In genomic region chr3:194836676-194837075, GRCh38 we compare ENCODE assay signal across 27 cellular contexts.
"Had no signal": no experiment of that assay in that cellular context is flagged by ENCODE, and none has a peak within 500 bp of the region (broad histone marks: within the 10 kb centered on the region; RNA-seq: fewer than 3 reads in every experiment).

No MANE protein-coding gene starts in this region.

- H3K36me3 Mint-ChIP-seq: mesothelial cell of epicardium; naive thymus-derived CD4-positive, alpha-beta T cell; neural progenitor cell; stimulated activated naive B cell treated with anti-CD40 and anti-IgM and Interleukin-4, amounts not matched to agents 10 μg/mL and 1 μg/mL and 100 μg/mL, for 72 hours; type B pancreatic cell had no signal

- H3K27ac ChIP-seq: colonic mucosa, esophagus muscularis mucosa, foreskin keratinocyte, gastroesophageal sphincter, heart right ventricle, neural progenitor cell, parathyroid adenoma, prostate gland, sigmoid colon, testis, tibial artery had no signal

- DNase-seq: central memory CD4-positive, alpha-beta T cell; colonic mucosa; effector memory CD4-positive, alpha-beta T cell; foreskin keratinocyte; glutamatergic neuron; heart right ventricle; islet precursor cell; kidney glomerular epithelial cell; mesenchymal stem cell; naive thymus-derived CD4-positive, alpha-beta T cell; right cardiac atrium; sigmoid colon; stimulated activated CD4-positive, alpha-beta T cell treated with anti-CD3 and anti-CD28 coated beads, Interleukin-2, amount 100 ng/mL, for 24 hours; stimulated activated CD4-positive, alpha-beta T cell treated with anti-CD3 and anti-CD28 coated beads, Interleukin-4, amount 100 ng/mL, for 4 hours; stimulated activated naive B cell treated with anti-CD40 and anti-IgM and Interleukin-4, amounts not matched to agents 10 μg/mL and 1 μg/mL and 100 μg/mL, for 72 hours; testis; tibial artery had no signal

- H3K27ac Mint-ChIP-seq: dendritic cell treated with granulocyte-macrophage colony-stimulating factor and Interleukin-4, amounts not matched to agents 40 ng/mL and 50 ng/mL, for 4 days; mesothelial cell of epicardium; naive thymus-derived CD4-positive, alpha-beta T cell; nephron; neural progenitor cell; stimulated activated naive B cell treated with anti-CD40 and anti-IgM and Interleukin-4, amounts not matched to agents 10 μg/mL and 1 μg/mL and 100 μg/mL, for 72 hours; stimulated activated naive CD8-positive, alpha-beta T cell treated with anti-CD3 and anti-CD28 coated beads, Interleukin-15, Interleukin-2, amounts not matched to agents 100 ng/mL and 50 ng/mL, for 24 hours; type B pancreatic cell had no signal

- ATAC-seq: foreskin keratinocyte; gastroesophageal sphincter; heart right ventricle; naive thymus-derived CD4-positive, alpha-beta T cell; right cardiac atrium; stimulated activated naive B cell treated with anti-CD40 and anti-IgM and Interleukin-4, amounts not matched to agents 10 μg/mL and 1 μg/mL and 100 μg/mL, for 72 hours had no signal

- H3K9me3 Mint-ChIP-seq: dendritic cell treated with granulocyte-macrophage colony-stimulating factor and Interleukin-4, amounts not matched to agents 40 ng/mL and 50 ng/mL, for 4 days; mesothelial cell of epicardium; naive thymus-derived CD4-positive, alpha-beta T cell; nephron; neural progenitor cell; stimulated activated naive B cell treated with anti-CD40 and anti-IgM and Interleukin-4, amounts not matched to agents 10 μg/mL and 1 μg/mL and 100 μg/mL, for 72 hours; stimulated activated naive CD8-positive, alpha-beta T cell treated with anti-CD3 and anti-CD28 coated beads, Interleukin-15, Interleukin-2, amounts not matched to agents 100 ng/mL and 50 ng/mL, for 24 hours; type B pancreatic cell had no signal
